20 cellular contexts compared by ENCODE assay signal in the genomic region with DNA sequence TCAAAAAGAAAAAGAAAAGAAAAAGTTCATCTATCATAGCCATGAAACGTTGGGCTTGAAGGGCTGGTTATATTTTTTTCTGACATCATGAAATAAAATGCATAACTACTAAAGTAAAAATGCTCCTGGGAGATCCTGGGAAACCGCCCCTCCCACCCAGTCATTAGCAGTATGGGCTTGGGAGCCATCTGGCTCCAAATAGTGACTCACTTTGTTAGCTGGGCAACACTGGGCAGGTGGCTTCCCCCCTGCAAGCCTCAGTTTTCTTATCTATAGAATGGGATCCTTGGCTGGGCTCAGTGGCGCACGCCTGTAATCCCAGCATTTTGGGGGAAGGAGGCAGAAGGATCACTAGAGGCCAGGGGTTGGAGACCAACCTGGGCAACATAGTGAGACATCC.
"Had no signal": no experiment of that assay in that cellular context is flagged by ENCODE, and none has a peak within 500 bp of the region (broad histone marks: within the 10 kb centered on the region; RNA-seq: fewer than 3 reads in every experiment).

No MANE protein-coding gene starts in this region.

- H3K36me3 Mint-ChIP-seq: mesothelial cell of epicardium; natural killer cell treated with Interleukin-12 subunit alpha and Interleukin-12 subunit beta and Interleukin-15 and Interleukin-18, amount 100 ng/mL, for 72 hours; stimulated activated effector memory CD8-positive, alpha-beta T cell treated with anti-CD3 and anti-CD28 coated beads, Interleukin-12 subunit alpha, Interleukin-12 subunit beta, amount 100 ng/mL, for 72 hours had no signal

- H3K9me3 Mint-ChIP-seq: activated CD4-positive, alpha-beta T cell treated with anti-CD3 and anti-CD28 coated beads, Interleukin-2, amount 10 ng/mL, durations not matched to agents 7 days and 5 days; activated naive CD4-positive, alpha-beta T cell treated with anti-CD3 and anti-CD28 coated beads for 36 hours; activated naive CD8-positive, alpha-beta T cell treated with anti-CD3 and anti-CD28 coated beads, Interleukin-2, amount 50 U/mL, for 24 hours; activated T-cell treated with anti-CD3 and anti-CD28 coated beads, Interleukin-2, amount 50 U/mL, for 4 hours; mesothelial cell of epicardium; natural killer cell treated with Interleukin-12 subunit alpha and Interleukin-12 subunit beta and Interleukin-15 and Interleukin-18, amount 100 ng/mL, for 72 hours; stimulated activated effector memory CD8-positive, alpha-beta T cell treated with anti-CD3 and anti-CD28 coated beads, Interleukin-12 subunit alpha, Interleukin-12 subunit beta, amount 100 ng/mL, for 72 hours had no signal

- H3K27me3 Mint-ChIP-seq: activated CD4-positive, alpha-beta T cell treated with anti-CD3 and anti-CD28 coated beads, Interleukin-2, amount 10 ng/mL, durations not matched to agents 7 days and 5 days had no signal

- H3K27ac Mint-ChIP-seq: activated CD4-positive, alpha-beta T cell treated with anti-CD3 and anti-CD28 coated beads, Interleukin-2, amount 10 ng/mL, durations not matched to agents 7 days and 5 days; activated naive CD4-positive, alpha-beta T cell treated with anti-CD3 and anti-CD28 coated beads for 36 hours; activated naive CD8-positive, alpha-beta T cell treated with anti-CD3 and anti-CD28 coated beads, Interleukin-2, amount 50 U/mL, for 24 hours; natural killer cell treated with Interleukin-12 subunit alpha and Interleukin-12 subunit beta and Interleukin-15 and Interleukin-18, amount 100 ng/mL, for 72 hours; stimulated activated effector memory CD8-positive, alpha-beta T cell treated with anti-CD3 and anti-CD28 coated beads, Interleukin-12 subunit alpha, Interleukin-12 subunit beta, amount 100 ng/mL, for 72 hours had no signal

- ATAC-seq: activated CD4-positive, CD25-positive, alpha-beta regulatory T cell treated with anti-CD3 and anti-CD28 coated beads, Interleukin-2, amount 50 U/mL, for 24 hours; activated naive CD8-positive, alpha-beta T cell treated with anti-CD3 and anti-CD28 coated beads, Interleukin-2, amount 50 U/mL, for 24 hours; activated T-cell treated with anti-CD3 and anti-CD28 coated beads, Interleukin-2, amount 50 U/mL, for 4 hours had no signal

- H3K4me1 Mint-ChIP-seq: activated CD4-positive, alpha-beta T cell treated with anti-CD3 and anti-CD28 coated beads, Interleukin-2, amount 10 ng/mL, durations not matched to agents 7 days and 5 days; activated naive CD8-positive, alpha-beta T cell treated with anti-CD3 and anti-CD28 coated beads, Interleukin-2, amount 50 U/mL, for 24 hours; stimulated activated effector memory CD8-positive, alpha-beta T cell treated with anti-CD3 and anti-CD28 coated beads, Interleukin-12 subunit alpha, Interleukin-12 subunit beta, amount 100 ng/mL, for 72 hours had no signal

- DNase-seq: activated CD4-positive, alpha-beta T cell treated with anti-CD3 and anti-CD28 coated beads, Interleukin-2, amount 10 ng/mL, durations not matched to agents 7 days and 5 days; activated CD8-positive, alpha-beta memory T cell treated with anti-CD3 and anti-CD28 coated beads, Interleukin-2, amount 50 U/mL, for 4 hours; activated naive CD4-positive, alpha-beta T cell treated with anti-CD3 and anti-CD28 coated beads for 36 hours; activated naive CD8-positive, alpha-beta T cell treated with anti-CD3 and anti-CD28 coated beads, Interleukin-2, amount 50 U/mL, for 24 hours; activated T-cell treated with anti-CD3 and anti-CD28 coated beads, Interleukin-2, amount 50 U/mL, for 4 hours; aorta; brain microvascular endothelial cell; central memory CD4-positive, alpha-beta T cell; dorsolateral prefrontal cortex; sigmoid colon; stimulated activated CD4-positive, alpha-beta T cell treated with anti-CD3 and anti-CD28 coated beads, Interleukin-4, amount 100 ng/mL, for 24 hours; stomach; upper lobe of left lung had no signal

- H3K36me3 ChIP-seq: brain microvascular endothelial cell, neutrophil, sigmoid colon, stomach, upper lobe of left lung had no signal

- H3K4me3 Mint-ChIP-seq: activated CD4-positive, alpha-beta T cell treated with anti-CD3 and anti-CD28 coated beads, Interleukin-2, amount 10 ng/mL, durations not matched to agents 7 days and 5 days; activated naive CD4-positive, alpha-beta T cell treated with anti-CD3 and anti-CD28 coated beads for 36 hours; activated naive CD8-positive, alpha-beta T cell treated with anti-CD3 and anti-CD28 coated beads, Interleukin-2, amount 50 U/mL, for 24 hours; activated T-cell treated with anti-CD3 and anti-CD28 coated beads, Interleukin-2, amount 50 U/mL, for 4 hours; mesothelial cell of epicardium; natural killer cell treated with Interleukin-12 subunit alpha and Interleukin-12 subunit beta and Interleukin-15 and Interleukin-18, amount 100 ng/mL, for 72 hours; stimulated activated effector memory CD8-positive, alpha-beta T cell treated with anti-CD3 and anti-CD28 coated beads, Interleukin-12 subunit alpha, Interleukin-12 subunit beta, amount 100 ng/mL, for 72 hours had no signal

- H3K27me3 ChIP-seq: brain microvascular endothelial cell, neutrophil, sigmoid colon, stomach, upper lobe of left lung had no signal

- H3K27ac ChIP-seq: brain microvascular endothelial cell, dorsolateral prefrontal cortex, epithelial cell of prostate, neutrophil, parathyroid adenoma, sigmoid colon, stomach, upper lobe of left lung had no signal

- H3K4me3 ChIP-seq: dorsolateral prefrontal cortex, sigmoid colon, stomach, upper lobe of left lung had no signal

- H3K9me3 ChIP-seq: neutrophil, sigmoid colon, stomach, upper lobe of left lung had no signal
